ENCODE assay signal across 8 cellular contexts in the genomic region with DNA sequence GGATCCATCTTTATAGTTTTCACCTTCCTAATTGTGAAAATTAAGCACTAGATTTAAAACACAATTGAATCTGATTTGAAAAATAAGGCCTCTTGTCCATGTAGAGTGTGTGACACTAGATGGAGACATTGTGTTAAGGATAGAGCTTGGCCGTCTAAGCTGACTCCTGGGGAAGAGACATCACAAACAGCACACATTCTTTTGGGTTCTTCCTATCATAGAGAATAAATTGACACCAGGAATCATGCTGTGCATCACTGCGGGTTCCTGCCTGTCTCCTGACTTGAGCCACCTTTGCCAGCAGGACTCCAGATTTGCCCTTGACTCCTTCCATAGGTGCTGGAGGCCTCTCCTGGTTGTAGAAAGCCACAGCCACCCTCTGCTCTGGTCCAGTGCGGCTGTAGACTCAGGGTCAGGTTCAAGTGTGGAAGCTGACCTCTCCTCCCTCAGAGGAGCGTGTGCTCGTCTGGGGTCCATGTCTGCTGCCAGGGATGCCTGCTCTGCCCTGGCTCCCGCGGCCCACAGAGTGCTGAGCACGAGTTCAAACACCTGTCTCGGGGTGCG. TPM values are rescaled to one million over a fixed set of nuclear protein-coding genes. Genes with fewer than 3 reads are reported as not detected.
DNase-seq lines count a peak whose midpoint lies in the region; ATAC-seq and TF ChIP-seq lines count a peak whose summit lies in the region.

No MANE protein-coding gene starts in this region.

- no peaks in the 10 kb centered on the region for H3K36me3 Mint-ChIP-seq in activated naive CD8-positive, alpha-beta T cell treated with anti-CD3 and anti-CD28 coated beads, Interleukin-2, amount 50 U/mL, for 24 hours (ENCODE audit: low read depth)

- H3K4me1 ChIP-seq in heart right ventricle, result peaks cover 8 to 39% (median 11%) of the 10 kb centered on the region in 9 donors

- H3K27ac Mint-ChIP-seq in activated naive CD8-positive, alpha-beta T cell treated with anti-CD3 and anti-CD28 coated beads, Interleukin-2, amount 50 U/mL, for 24 hours, result no peak overlapping the region

- peak; percentile 47 to 89 (median 77) for TF ChIP-seq CTCF in heart right ventricle (IDR thresholded peaks at IDR 0.05)

- no peak overlapping the region for H3K27ac ChIP-seq in heart right ventricle

- H3K9me3 ChIP-seq in heart right ventricle, result no peaks in the 10 kb centered on the region

- intact Hi-C loops in heart right ventricle (cut with DNase I), result loop anchor here in 7 of 10 donors (1.0 to 10.0 kb wide), 6 partner anchors 112 to 412 kb away; partner anchors contain the start of gene ANKRD33B (in 1 of the 7)

- no peaks in the 10 kb centered on the region for H3K36me3 ChIP-seq in heart right ventricle

- no peak overlapping the region for H3K4me3 Mint-ChIP-seq in activated naive CD8-positive, alpha-beta T cell treated with anti-CD3 and anti-CD28 coated beads, Interleukin-2, amount 50 U/mL, for 24 hours

- no peaks in the 10 kb centered on the region for H3K27me3 ChIP-seq in heart right ventricle

- ATAC-seq in GM19372 (IDR thresholded peaks at IDR 0.05; ENCODE audit: low read depth, unreplicated experiment), result peak; percentile 78
- peak; percentile 60 for ATAC-seq in activated naive CD8-positive, alpha-beta T cell treated with anti-CD3 and anti-CD28 coated beads, Interleukin-2, amount 50 U/mL, for 24 hours
- ATAC-seq in heart right ventricle, result peak; percentile 54 to 87 (median 80)
- no peak for ATAC-seq in GM21528 (IDR thresholded peaks at IDR 0.05; ENCODE audit: low FRiP score, unreplicated experiment)

- H3K4me1 Mint-ChIP-seq in activated naive CD8-positive, alpha-beta T cell treated with anti-CD3 and anti-CD28 coated beads, Interleukin-2, amount 50 U/mL, for 24 hours, result no peaks in the 10 kb centered on the region

- H3K9me3 Mint-ChIP-seq in activated naive CD8-positive, alpha-beta T cell treated with anti-CD3 and anti-CD28 coated beads, Interleukin-2, amount 50 U/mL, for 24 hours, result no peaks in the 10 kb centered on the region

- H3K27me3 Mint-ChIP-seq in activated naive CD8-positive, alpha-beta T cell treated with anti-CD3 and anti-CD28 coated beads, Interleukin-2, amount 50 U/mL, for 24 hours, result no peaks in the 10 kb centered on the region

- no peak overlapping the region for H3K4me3 ChIP-seq in heart right ventricle

- 65 to 66% methylated on average over 10 of the region's 10 CpGs for WGBS in heart right ventricle, 2 donors

- DNase-seq in DMS114 treated with DMSO at 0.1 percent for 48 hours (lab: John Stamatoyannopoulos, UW; ENCODE audit: unreplicated experiment) (peak; percentile 77), HPDE6-E6E7 (ENCODE audit: extremely low spot score) (peak; percentile 60), NCI-H526 treated with DMSO at 0.1 percent for 48 hours (lab: John Stamatoyannopoulos, UW) (peak; percentile 84), heart right ventricle (peak in 1 of 2 donors; percentile 25), renal cortical epithelial cell (ENCODE audit: low read depth) (peak; percentile 91)
- DNase-seq in activated naive CD8-positive, alpha-beta T cell treated with anti-CD3 and anti-CD28 coated beads, Interleukin-2, amount 50 U/mL, for 24 hours, result no peak

RNA-seq across cellular contexts. Expression of gene ROPN1L, which starts 11.2 kb away (rescaled TPM):
- total RNA-seq in heart right ventricle (under 1 TPM in 8 of 10 donors, not detected in 2; 0.28 to 0.83 (median 0.32) TPM), renal cortical epithelial cell (3.1 TPM in 1 of 2 replicates, not detected in the other)
- under 1 TPM; 0.17 to 0.29 TPM for polyA plus RNA-seq in heart right ventricle
